20 cellular contexts compared by ENCODE assay signal in genomic region chr4:2586502-2586901, GRCh38. TPM values are rescaled to one million over a fixed set of nuclear protein-coding genes. Genes with fewer than 3 reads are reported as not detected.
DNase-seq lines count a peak whose midpoint lies in the region; ATAC-seq and TF ChIP-seq lines count a peak whose summit lies in the region.
"Had no signal": no experiment of that assay in that cellular context is flagged by ENCODE, and none has a peak within 500 bp of the region (broad histone marks: within the 10 kb centered on the region; RNA-seq: fewer than 3 reads in every experiment).

No MANE protein-coding gene starts in this region.

- H3K4me1 Mint-ChIP-seq in natural killer cell (peaks cover 71 to 76% of the 10 kb centered on the region in 2 donors), WTC11 (peaks cover 56% of the 10 kb centered on the region)
- H3K4me1 Mint-ChIP-seq in natural killer cell treated with Interleukin-12 subunit alpha and Interleukin-12 subunit beta and Interleukin-15 and Interleukin-18, amount 100 ng/mL, for 72 hours (ENCODE audit: low read depth in 2 of 2): peaks cover 55 to 66% of the 10 kb centered on the region in 2 donors

- POLR2A ChIA-PET in WTC11 (lab: Charles Lee): no interaction called here

- no peak overlapping the region for H3K4me3 ChIP-seq in psoas muscle
- no peak overlapping the region for H3K4me3 ChIP-seq in effector memory CD4-positive, alpha-beta T cell (ENCODE audit: insufficient read depth, low read depth, low read length, poor library complexity, severe bottlenecking)
- H3K4me3 ChIP-seq: BLaER1 treated with 17β-estradiol and CSF1 and Interleukin-3, amounts not matched to agents 10 nM and 100 nM; GM12878; GM23248; HAP-1 had no signal

- H3K36me3 Mint-ChIP-seq in natural killer cell: no peaks in the 10 kb centered on the region
- no peaks in the 10 kb centered on the region for H3K36me3 Mint-ChIP-seq in natural killer cell treated with Interleukin-12 subunit alpha and Interleukin-12 subunit beta and Interleukin-15 and Interleukin-18, amount 100 ng/mL, for 72 hours
- no peaks in the 10 kb centered on the region; the same call in 1 of the 2 replicates for H3K36me3 Mint-ChIP-seq in WTC11

- WGBS in psoas muscle, 3 donors: 91 to 95% (median 92%) methylated on average over 5 of the region's 5 CpGs

- CTCF ChIA-PET in WTC11 (lab: Charles Lee): no interaction called here

- no peaks in the 10 kb centered on the region for H3K27me3 Mint-ChIP-seq in natural killer cell (ENCODE audit: low read depth in 2 of 2)
- H3K27me3 Mint-ChIP-seq in natural killer cell treated with Interleukin-12 subunit alpha and Interleukin-12 subunit beta and Interleukin-15 and Interleukin-18, amount 100 ng/mL, for 72 hours: no peaks in the 10 kb centered on the region
- no peaks in the 10 kb centered on the region for H3K27me3 Mint-ChIP-seq in WTC11 (ENCODE audit: low read depth)
- H3K27me3 Mint-ChIP-seq: B cell; CD8-positive, alpha-beta memory T cell had no signal

- intact Hi-C loops in natural killer cell (cut with micrococcal nuclease): no loop called here
- intact Hi-C loops in psoas muscle (cut with DNase I): no loop called here

- TF ChIP-seq CTCF in natural killer cell (IDR thresholded peaks at IDR 0.05): no peak
- TF ChIP-seq CTCF in WTC11 (IDR thresholded peaks at IDR 0.05): no peak
- no peak for TF ChIP-seq CTCF in psoas muscle (IDR thresholded peaks at IDR 0.05)

- H3K27ac ChIP-seq in psoas muscle: peak overlapping the region; percentile 48
- H3K27ac ChIP-seq in effector memory CD4-positive, alpha-beta T cell (ENCODE audit: insufficient read depth, low read length, poor library complexity, severe bottlenecking): no peak overlapping the region
- H3K27ac ChIP-seq: BLaER1 treated with 17β-estradiol and CSF1 and Interleukin-3, amounts not matched to agents 10 nM and 100 nM; GM23248; HL-60 had no signal

- peaks cover 63% of the 10 kb centered on the region for H3K4me1 ChIP-seq in psoas muscle
- peaks cover 9% of the 10 kb centered on the region for H3K4me1 ChIP-seq in effector memory CD4-positive, alpha-beta T cell (ENCODE audit: control insufficient read depth, insufficient read depth, low read length, poor library complexity, severe bottlenecking)

- H3K27ac Mint-ChIP-seq in natural killer cell: peak overlapping the region; percentile 39 to 61
- peak overlapping the region in 1 of 2 donors; percentile 47 for H3K27ac Mint-ChIP-seq in natural killer cell treated with Interleukin-12 subunit alpha and Interleukin-12 subunit beta and Interleukin-15 and Interleukin-18, amount 100 ng/mL, for 72 hours
- no peak overlapping the region for H3K27ac Mint-ChIP-seq in WTC11
- H3K27ac Mint-ChIP-seq: B cell had no signal

- ATAC-seq in natural killer cell: no peak
- ATAC-seq in natural killer cell treated with Interleukin-12 subunit alpha and Interleukin-12 subunit beta and Interleukin-15 and Interleukin-18, amount 100 ng/mL, for 72 hours: no peak
- ATAC-seq in WTC11: no peak
- no peak for ATAC-seq in psoas muscle
- no peak for ATAC-seq in GM18858 (IDR thresholded peaks at IDR 0.05; ENCODE audit: unreplicated experiment)
- no peak for ATAC-seq in HG03342 (IDR thresholded peaks at IDR 0.05; ENCODE audit: unreplicated experiment)
- ATAC-seq: GM12878 had no signal

- no peaks in the 10 kb centered on the region for H3K36me3 ChIP-seq in psoas muscle (ENCODE audit: insufficient read depth in 1 of 2, low read depth in 1 of 2)
- no peaks in the 10 kb centered on the region for H3K36me3 ChIP-seq in effector memory CD4-positive, alpha-beta T cell (ENCODE audit: control insufficient read depth, insufficient read depth, low read length)
- H3K36me3 ChIP-seq: HAP-1 had no signal

- H3K9me3 ChIP-seq in psoas muscle: no peaks in the 10 kb centered on the region
- no peaks in the 10 kb centered on the region for H3K9me3 ChIP-seq in effector memory CD4-positive, alpha-beta T cell (ENCODE audit: control insufficient read depth, low read length)
- H3K9me3 ChIP-seq: BLaER1 treated with 17β-estradiol and CSF1 and Interleukin-3, amounts not matched to agents 10 nM and 100 nM; HAP-1 had no signal

- H3K9me3 Mint-ChIP-seq in natural killer cell (no peaks in the 10 kb centered on the region), WTC11 (no peaks in the 10 kb centered on the region)
- H3K9me3 Mint-ChIP-seq in natural killer cell treated with Interleukin-12 subunit alpha and Interleukin-12 subunit beta and Interleukin-15 and Interleukin-18, amount 100 ng/mL, for 72 hours: no peaks in the 10 kb centered on the region
- H3K9me3 Mint-ChIP-seq: CD8-positive, alpha-beta memory T cell had no signal

- DNase-seq in natural killer cell (no peak), WTC11 (ENCODE audit: low spot score) (no peak), psoas muscle (no peak)
- no peak for DNase-seq in natural killer cell treated with Interleukin-12 subunit alpha and Interleukin-12 subunit beta and Interleukin-15 and Interleukin-18, amount 100 ng/mL, for 72 hours (ENCODE audit: low spot score)
- DNase-seq in effector memory CD4-positive, alpha-beta T cell: no peak
- DNase-seq: CD8-positive, alpha-beta memory T cell; COR-L47; DMS 273 treated with DMSO at 0.1 percent for 48 hours; DMS53; DND-41; EL; IMR-90 had no signal

- H3K27me3 ChIP-seq in psoas muscle (ENCODE audit: insufficient read depth in 3 of 3, low read length in 2 of 3): no peaks in the 10 kb centered on the region
- no peaks in the 10 kb centered on the region for H3K27me3 ChIP-seq in effector memory CD4-positive, alpha-beta T cell (replicated peaks; ENCODE audit: control insufficient read depth, insufficient read depth, low read length, poor library complexity, severe bottlenecking)
- H3K27me3 ChIP-seq: BLaER1 treated with 17β-estradiol and CSF1 and Interleukin-3, amounts not matched to agents 10 nM and 100 nM had no signal

- H3K4me3 Mint-ChIP-seq in natural killer cell: no peak overlapping the region
- H3K4me3 Mint-ChIP-seq in natural killer cell treated with Interleukin-12 subunit alpha and Interleukin-12 subunit beta and Interleukin-15 and Interleukin-18, amount 100 ng/mL, for 72 hours: no peak overlapping the region
- no peak overlapping the region for H3K4me3 Mint-ChIP-seq in WTC11
- H3K4me3 Mint-ChIP-seq: B cell had no signal

TF ChIP-seq in WTC11, 78 proteins besides CTCF, POLR2A, EP300 and RAD21:
- no peak for TF ChIP-seq JAZF1 (CRISPR knock-in tag; IDR thresholded peaks at IDR 0.05)
- no peak for TF ChIP-seq FOXK1 (CRISPR knock-in tag; IDR thresholded peaks at IDR 0.05)
- TF ChIP-seq USF2 (CRISPR knock-in tag; IDR thresholded peaks at IDR 0.05): no peak
- TF ChIP-seq ZSCAN18 (CRISPR knock-in tag; IDR thresholded peaks at IDR 0.05): no peak
- TF ChIP-seq ZNF121 (CRISPR knock-in tag; IDR thresholded peaks at IDR 0.05): peak; percentile 92

RNA-seq across cellular contexts. Expression of gene FAM193A, which starts 50.1 kb away (rescaled TPM):
- total RNA-seq in natural killer cell (10 to 100 TPM; 39.4 to 49.3 (median 48.1) TPM), WTC11 (2021) (24.4 to 28.1 TPM (median 24.6 TPM) in 3 replicates), psoas muscle (10 to 100 TPM; 14.6 to 20.0 (median 17.9) TPM)
- 10 to 100 TPM; 28.0 to 50.9 TPM for total RNA-seq in natural killer cell treated with Interleukin-12 subunit alpha and Interleukin-12 subunit beta and Interleukin-15 and Interleukin-18, amount 100 ng/mL, for 72 hours
- polyA plus RNA-seq in psoas muscle: 10 to 100 TPM in 1 of 3 donors, 1 to 10 TPM in 2; 7.5 to 14.4 (median 9.3) TPM
